ENCODE assay signal across 8 cellular contexts in the genomic region with DNA sequence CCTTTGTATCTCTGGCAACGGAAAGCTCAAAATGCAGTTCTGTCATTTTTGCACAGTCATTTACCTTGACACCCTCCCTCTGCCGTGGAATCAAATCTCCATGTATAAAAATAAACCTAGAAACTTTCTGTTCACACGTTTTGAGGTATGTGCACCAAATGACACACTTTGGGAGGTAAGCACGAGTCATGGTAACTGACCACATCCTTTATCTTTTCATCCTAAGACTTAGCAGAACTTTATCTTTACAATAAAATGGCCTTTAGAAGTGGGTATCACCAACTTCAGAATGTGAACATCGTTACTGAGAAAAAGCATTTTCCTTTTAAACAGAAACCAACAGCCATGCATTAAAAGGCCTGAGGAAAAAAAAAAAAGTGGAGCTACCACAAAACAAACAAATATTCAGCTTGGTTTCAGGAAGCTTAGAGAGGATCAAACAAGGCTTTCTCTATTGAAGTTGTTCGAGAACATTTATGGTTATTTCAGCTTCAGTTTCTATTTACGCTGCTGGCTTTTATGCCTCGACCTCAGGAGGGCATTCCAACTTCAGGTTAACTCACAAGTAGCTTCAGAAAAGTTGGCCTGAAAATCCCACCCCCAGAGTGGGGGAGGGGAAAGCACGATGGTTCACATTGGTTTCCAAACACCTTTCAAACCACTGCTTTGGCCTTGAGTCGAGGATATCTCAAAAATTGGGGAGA.
A peak's percentile ranks its signal among the peaks of the same experiment; 100 is the strongest.
DNase-seq lines count a peak whose midpoint lies in the region; ATAC-seq and TF ChIP-seq lines count a peak whose summit lies in the region.

No MANE protein-coding gene starts in this region.

- H3K9me3 ChIP-seq in RWPE2 (ENCODE audit: severe bottlenecking) = no peaks in the 10 kb centered on the region
- H3K9me3 ChIP-seq in HAP-1 = no peaks in the 10 kb centered on the region
- no peaks in the 10 kb centered on the region for H3K9me3 ChIP-seq in WERI-Rb-1 (ENCODE audit: severe bottlenecking)

- ATAC-seq in GM21515 (IDR thresholded peaks at IDR 0.05; ENCODE audit: unreplicated experiment) = peak; percentile 42
- 0 out of 3 replicates have a peak, but pooled peaks have one; percentile 13 for ATAC-seq in RWPE2 (ENCODE audit: low read depth)

- H3K27me3 ChIP-seq in RWPE2 (ENCODE audit: insufficient read depth, poor library complexity, severe bottlenecking) (no peaks in the 10 kb centered on the region), HAP-1 (ENCODE audit: low read depth) (no peaks in the 10 kb centered on the region), WERI-Rb-1 (ENCODE audit: insufficient read depth, low read depth, severe bottlenecking) (no peaks in the 10 kb centered on the region)

- TF ChIP-seq CTCF in RWPE2 (IDR thresholded peaks at IDR 0.05; ENCODE audit: poor library complexity, severe bottlenecking) (no peak), WERI-Rb-1 (IDR thresholded peaks at IDR 0.05; ENCODE audit: low read depth, low read length) (no peak)

- H3K27ac ChIP-seq in RWPE2 (ENCODE audit: poor library complexity, severe bottlenecking) (no peak overlapping the region), WERI-Rb-1 (no peak overlapping the region)

- H3K36me3 ChIP-seq in RWPE2 (ENCODE audit: low read depth) (no peaks in the 10 kb centered on the region), HAP-1 (replicated peaks) (no peaks in the 10 kb centered on the region), WERI-Rb-1 (no peaks in the 10 kb centered on the region)

- no peak overlapping the region for H3K4me3 ChIP-seq in RWPE2 (ENCODE audit: severe bottlenecking)
- H3K4me3 ChIP-seq in HAP-1 = no peak overlapping the region
- no peak overlapping the region for H3K4me3 ChIP-seq in WERI-Rb-1 (ENCODE audit: low read depth, low read length)

- in situ Hi-C loops in HAP-1 (cut with MboI; ENCODE audit: low sequenced_read_pairs) = no loop called here

- H3K4me1 ChIP-seq in RWPE2 (ENCODE audit: insufficient read depth, poor library complexity, severe bottlenecking) (peaks cover 5% of the 10 kb centered on the region), HAP-1 (no peaks in the 10 kb centered on the region)

- no peak for DNase-seq in RWPE2 (ENCODE audit: low spot score)
- peak; percentile 34 for DNase-seq in dermis blood vessel endothelial cell
- DNase-seq in stimulated activated CD8-positive, alpha-beta memory T cell treated with anti-CD3 and anti-CD28 coated beads, Interleukin-7, amount 100 ng/mL, for 4 hours (ENCODE audit: low read depth in 2 of 2) = peak; percentile 9 to 15
- DNase-seq in UCSD-AML1 (lab: John Stamatoyannopoulos, UW; ENCODE audit: unreplicated experiment) = no peak
- DNase-seq in activated CD4-positive, CD25-positive, alpha-beta regulatory T cell treated with anti-CD3 and anti-CD28 coated beads, Interleukin-2, amount 50 U/mL, for 72 hours = no peak
- no peak for DNase-seq in HAP-1 (ENCODE audit: low spot score in 2 of 2)
- DNase-seq in WERI-Rb-1 = no peak

Comparison
In these comparisons a context has a peak if more than half of its experiments do, and no peak if none do; other contexts are left out.
1. DNase-seq: peak in dermis blood vessel endothelial cell (single experiment) and stimulated activated CD8-positive, alpha-beta memory T cell treated with anti-CD3 and anti-CD28 coated beads, Interleukin-7, amount 100 ng/mL, for 4 hours (2 of 2); none in RWPE2 (single experiment), UCSD-AML1 (single experiment), activated CD4-positive, CD25-positive, alpha-beta regulatory T cell treated with anti-CD3 and anti-CD28 coated beads, Interleukin-2, amount 50 U/mL, for 72 hours (single experiment), HAP-1 (0 of 2) and WERI-Rb-1 (single experiment).